ENCODE assay signal across 8 cellular contexts in genomic region chr2:36358317-36358659, GRCh38. TPM values are rescaled to one million over a fixed set of nuclear protein-coding genes. Genes with fewer than 3 reads are reported as not detected.
A peak's percentile ranks its signal among the peaks of the same experiment; 100 is the strongest.
DNase-seq lines count a peak whose midpoint lies in the region; ATAC-seq, FAIRE-seq and TF ChIP-seq lines count a peak whose summit lies in the region.

No MANE protein-coding gene starts in this region.

- H3K27me3 Mint-ChIP-seq in activated CD4-positive, alpha-beta T cell treated with anti-CD3 and anti-CD28 coated beads, Interleukin-2, amount 10 ng/mL, durations not matched to agents 24 days and 14 days = peaks cover 55% of the 10 kb centered on the region

- TSS peak; percentile 42 for BruUV-seq in HepG2 (replicated peaks; lab: Mats Ljungman, UMichigan)

- no peaks in the 10 kb centered on the region for H3K9me3 Mint-ChIP-seq in activated CD4-positive, alpha-beta T cell treated with anti-CD3 and anti-CD28 coated beads, Interleukin-2, amount 10 ng/mL, durations not matched to agents 24 days and 14 days

- H3K79me2 ChIP-seq in HepG2 (ENCODE audit: insufficient read depth, low read length) = peaks cover 83% of the 10 kb centered on the region

- TF ChIP-seq POLR2A in HepG2 (IDR thresholded peaks at IDR 0.05; ENCODE audit: insufficient read depth in 1 of 2, low read depth in 2 of 2, low read length in 2 of 2) (no peak), GM18505 (IDR thresholded peaks at IDR 0.05; ENCODE audit: borderline replicate concordance, extremely low read depth, insufficient read depth, insufficient read length) (no peak)

- peaks cover 60% of the 10 kb centered on the region for H4K20me1 ChIP-seq in HepG2 (ENCODE audit: insufficient read depth, low read length)

- ATAC-seq in HepG2 (no peak), HG02870 (IDR thresholded peaks at IDR 0.05; ENCODE audit: unreplicated experiment) (no peak), GM18505 (IDR thresholded peaks at IDR 0.05; ENCODE audit: unreplicated experiment) (no peak)

- POLR2A ChIA-PET in HepG2 (lab: Yijun Ruan, JAX) = interaction anchor here (0.6 to 6.7 kb wide), 8 partner anchors 13 to 239 kb away, joined by 3 to 53 read pairs (median 4); partner anchors contain the start of gene FEZ2

- CTCF ChIA-PET in HepG2 (lab: Yijun Ruan, JAX; ENCODE audit: low intra/inter-chr PET ratio, low total read pairs) = interaction anchor here (0.8 to 2.5 kb wide), 2 partner anchors 10 to 101 kb away, joined by 3 to 11 read pairs; no protein-coding TSS in a partner anchor

- peaks cover 27% of the 10 kb centered on the region for H3K4me1 Mint-ChIP-seq in activated CD4-positive, alpha-beta T cell treated with anti-CD3 and anti-CD28 coated beads, Interleukin-2, amount 10 ng/mL, durations not matched to agents 24 days and 14 days

- H3K36me3 ChIP-seq in HepG2 (replicated peaks in 1 of 2; ENCODE audit: control insufficient read depth in 1 of 2, insufficient read depth in 2 of 2, low read length in 2 of 2) = no peaks in the 10 kb centered on the region
- H3K36me3 ChIP-seq in thymus (ENCODE audit: control insufficient read depth, insufficient read depth) = no peaks in the 10 kb centered on the region

- H3K36me3 Mint-ChIP-seq in activated CD4-positive, alpha-beta T cell treated with anti-CD3 and anti-CD28 coated beads, Interleukin-2, amount 10 ng/mL, durations not matched to agents 24 days and 14 days (ENCODE audit: low read depth) = no peaks in the 10 kb centered on the region

- peak overlapping the region; percentile 96 for H3K4me3 Mint-ChIP-seq in activated CD4-positive, alpha-beta T cell treated with anti-CD3 and anti-CD28 coated beads, Interleukin-2, amount 10 ng/mL, durations not matched to agents 24 days and 14 days

- H3K27ac Mint-ChIP-seq in activated CD4-positive, alpha-beta T cell treated with anti-CD3 and anti-CD28 coated beads, Interleukin-2, amount 10 ng/mL, durations not matched to agents 24 days and 14 days = no peak overlapping the region

- H2AFZ ChIP-seq in HepG2 (ENCODE audit: low read length) = no peak overlapping the region

- no peak for DNase-seq in activated CD4-positive, alpha-beta T cell treated with anti-CD3 and anti-CD28 coated beads, Interleukin-2, amount 10 ng/mL, durations not matched to agents 24 days and 14 days
- no peak for DNase-seq in activated CD4-positive, alpha-beta T cell treated with anti-CD3 and anti-CD28 coated beads for 48 hours
- DNase-seq in astrocyte of the cerebellum (ENCODE audit: low read depth) (no peak), HepG2 (ENCODE audit: low spot score) (no peak), DMS153 treated with DMSO at 0.1 percent for 48 hours (lab: John Stamatoyannopoulos, UW; ENCODE audit: unreplicated experiment) (no peak)

- H3K27me3 ChIP-seq in HepG2 (ENCODE audit: control insufficient read depth in 1 of 2, insufficient read depth in 2 of 2, low read length in 2 of 2) = no peaks in the 10 kb centered on the region; a peak in 1 of 5 replicates
- H3K27me3 ChIP-seq in thymus (ENCODE audit: control insufficient read depth, insufficient read depth) = peaks cover 45% of the 10 kb centered on the region

- H3K4me2 ChIP-seq in HepG2 (ENCODE audit: low read depth, low read length) = peak overlapping the region; percentile 78

- TF ChIP-seq CTCF in astrocyte of the cerebellum (IDR thresholded peaks at IDR 0.05; ENCODE audit: low read depth, low read length, missing control alignments) = no peak
- TF ChIP-seq CTCF in HepG2 (CRISPR knock-in tag; IDR thresholded peaks at IDR 0.05) = no peak

- TF ChIP-seq EP300 in HepG2 (IDR thresholded peaks at IDR 0.05; ENCODE audit: low read depth in 2 of 2, low read length in 2 of 2) (no peak), HepG2 (CRISPR knock-in tag; IDR thresholded peaks at IDR 0.05; ENCODE audit: borderline replicate concordance) (no peak)

- H3K9me3 ChIP-seq in HepG2 (ENCODE audit: low read length) (no peaks in the 10 kb centered on the region), thymus (ENCODE audit: control insufficient read depth) (no peaks in the 10 kb centered on the region)

- H3K4me3 ChIP-seq in astrocyte of the cerebellum (ENCODE audit: low read depth, low read length) (peak overlapping the region; percentile 95), HepG2 (replicated peaks in 1 of 3; ENCODE audit: insufficient read depth in 1 of 3, low read depth in 2 of 3, low read length in 3 of 3) (peak overlapping the region; percentile 81 to 98 (median 89)), thymus (ENCODE audit: low read length) (peak overlapping the region; percentile 72)

- WGBS in HepG2 (ENCODE audit: low lambda C conversion rate) = 5% methylated on average over 7 of the region's 7 CpGs
- WGBS in thymus = 53% methylated on average over 7 of the region's 7 CpGs

- H3K27ac ChIP-seq in HepG2 (ENCODE audit: extremely low read length, insufficient read depth, low read length) (peak overlapping the region; percentile 76), thymus (ENCODE audit: low read depth) (no peak overlapping the region)

- no peak for TF ChIP-seq RAD21 in HepG2 (CRISPR knock-in tag; IDR thresholded peaks at IDR 0.05)

- intact Hi-C loops in activated CD4-positive, alpha-beta T cell treated with anti-CD3 and anti-CD28 coated beads, Interleukin-2, amount 10 ng/mL, durations not matched to agents 24 days and 14 days (cut with micrococcal nuclease) = loop anchor here (5.0 to 10.0 kb wide), 2 partner anchors 386 to 483 kb away; no protein-coding TSS in a partner anchor
- intact Hi-C loops in HepG2 (cut with micrococcal nuclease; ENCODE audit: unreplicated experiment) = loop anchor here (1.0 to 5.0 kb wide), 3 partner anchors 23 to 75 kb away; no protein-coding TSS in a partner anchor

- no peak for FAIRE-seq in HepG2 (lab: Jason Lieb, UNC)

- H3K9ac ChIP-seq in HepG2 (ENCODE audit: insufficient read depth, low read depth, low read length) = peak overlapping the region; percentile 94

- H3K4me1 ChIP-seq in HepG2 (ENCODE audit: insufficient read depth, low read length) = peaks cover 64% of the 10 kb centered on the region
- peaks cover 11% of the 10 kb centered on the region for H3K4me1 ChIP-seq in thymus (ENCODE audit: control insufficient read depth, insufficient read depth, low read length)

- in situ Hi-C loops in astrocyte of the cerebellum (cut with HindIII; ENCODE audit: low sequenced_read_pairs) = no loop called here
- in situ Hi-C loops in HepG2 (cut with HindIII; ENCODE audit: extremely low pct_ligation_motif_present, low pct_unique_long_range_greater_than_20kb) = loop anchor here (5.0 kb wide), 2 partner anchors 99 to 144 kb away; no protein-coding TSS in a partner anchor

TF ChIP-seq in HepG2, 621 proteins besides CTCF, POLR2A, EP300 and RAD21 (continues in another document):
- 0 out of 3 replicates have a peak, but pooled peaks have one; percentile 1 for TF ChIP-seq MXI1 (IDR thresholded peaks at IDR 0.05; ENCODE audit: borderline replicate concordance, low read depth, low read length)
- TF ChIP-seq ARID3A (IDR thresholded peaks at IDR 0.05; ENCODE audit: low read depth, low read length) = 0 out of 2 replicates have a peak, but pooled peaks have one; percentile 14

RNA-seq across cellular contexts. Expression of gene CRIM1, which starts 2.7 kb away (rescaled TPM):
- 16.8 and 19.0 TPM in 2 replicates for total RNA-seq in activated CD4-positive, alpha-beta T cell treated with anti-CD3 and anti-CD28 coated beads, Interleukin-2, amount 10 ng/mL, durations not matched to agents 24 days and 14 days
- 21.5 and 39.1 TPM in 2 replicates for total RNA-seq in HepG2 (2016; rRNA removed; fragmentation: Illumina TruSeq; extraction: Trizol)
- 87.0 and 95.7 TPM in 2 replicates for total RNA-seq in HepG2 (2016; cell fraction: cytosol; rRNA removed; fragmentation: Illumina TruSeq; extraction: Trizol; ENCODE audit: low read depth)
- total RNA-seq in HepG2 (2016; cell fraction: insoluble cytoplasmic fraction; rRNA removed; fragmentation: Illumina TruSeq; extraction: Trizol) = 19.5 and 37.7 TPM in 2 replicates
- 21.6 and 24.0 TPM in 2 replicates for total RNA-seq in HepG2 (2016; cell fraction: membrane; rRNA removed; fragmentation: Illumina TruSeq; extraction: Trizol)
- 70.5 and 71.4 TPM in 2 replicates for total RNA-seq in HepG2 (2016; cell fraction: nucleus; rRNA removed; fragmentation: Illumina TruSeq; extraction: Trizol)
- polyA plus RNA-seq in HepG2 (2011; rRNA removed) (61.6 and 69.9 TPM in 2 replicates), thymus (24.3 TPM)
- 47.0 and 57.8 TPM in 2 replicates for polyA plus RNA-seq in HepG2 (2011; cell fraction: cytosol; rRNA removed)
- polyA plus RNA-seq in HepG2 (2011; cell fraction: nucleus; rRNA removed) = 59.9 and 71.8 TPM in 2 replicates
- 47.6 and 59.6 TPM in 2 replicates for polyA plus RNA-seq in HepG2 (2012)
- 1.1 and 2.4 TPM in 2 replicates for polyA plus RNA-seq in HepG2 (2016; cell fraction: cytosol; fragmentation: Illumina TruSeq; extraction: Trizol; ENCODE audit: low read depth)
- polyA plus RNA-seq in HepG2 (2016; cell fraction: insoluble cytoplasmic fraction; fragmentation: Illumina TruSeq; extraction: Trizol; ENCODE audit: low read depth) = 14.9 and 16.1 TPM in 2 replicates
- 3.8 and 5.1 TPM in 2 replicates for polyA plus RNA-seq in HepG2 (2016; cell fraction: membrane; fragmentation: Illumina TruSeq; extraction: Trizol; ENCODE audit: low read depth)
- 36.1 and 38.6 TPM in 2 replicates for polyA plus RNA-seq in HepG2 (2016; cell fraction: nucleus; fragmentation: Illumina TruSeq; extraction: Trizol; ENCODE audit: insufficient read depth, low read depth)
- polyA minus RNA-seq in HepG2 (2011; rRNA and poly(A)+ RNA removed; ENCODE audit: low replicate concordance) = 452 and 516 TPM in 2 replicates
- polyA minus RNA-seq in HepG2 (2011; cell fraction: cytosol; rRNA and poly(A)+ RNA removed) = 226 and 235 TPM in 2 replicates
- polyA minus RNA-seq in HepG2 (2011; cell fraction: nucleus; rRNA and poly(A)+ RNA removed) = 306 and 348 TPM in 2 replicates
